Comparison of ENCODE assay signal across 23 cellular contexts in the genomic region with DNA sequence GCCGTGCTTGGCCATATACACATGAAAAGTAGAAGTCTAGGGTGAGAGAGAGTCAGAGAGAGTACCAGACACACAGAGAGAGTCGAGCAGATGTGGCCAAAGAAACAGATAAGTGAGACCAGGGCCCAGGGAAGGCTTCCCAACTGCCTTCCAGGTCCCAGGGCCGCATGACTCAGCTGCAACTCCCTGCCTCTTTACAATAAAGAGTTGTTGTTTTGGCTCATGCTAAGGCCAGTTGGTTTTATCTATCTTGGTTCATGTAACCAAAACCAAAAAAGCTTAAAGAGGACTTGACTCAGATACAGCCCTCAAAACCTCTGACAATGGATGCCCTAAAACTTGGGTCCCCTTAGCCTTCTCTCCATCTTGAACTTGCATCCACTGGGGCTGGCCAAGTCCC. TPM values are rescaled to one million over a fixed set of nuclear protein-coding genes. Genes with fewer than 3 reads are reported as not detected.
DNase-seq lines count a peak whose midpoint lies in the region; ATAC-seq and TF ChIP-seq lines count a peak whose summit lies in the region.
"Had no signal": no experiment of that assay in that cellular context is flagged by ENCODE, and none has a peak within 500 bp of the region (broad histone marks: within the 10 kb centered on the region; RNA-seq: fewer than 3 reads in every experiment).

No MANE protein-coding gene starts in this region.

- H2AFZ ChIP-seq in neuronal stem cell (ENCODE audit: low read length) = no peak overlapping the region
- H2AFZ ChIP-seq: GM23248 had no signal

- H3K4me1 Mint-ChIP-seq in type B pancreatic cell (ENCODE audit: unreplicated experiment) (peaks cover 33% of the 10 kb centered on the region), immature natural killer cell (no peaks in the 10 kb centered on the region)
- H3K4me1 Mint-ChIP-seq: activated CD4-positive, alpha-beta T cell treated with anti-CD3 and anti-CD28 coated beads for 36 hours; activated naive CD8-positive, alpha-beta T cell treated with anti-CD3 and anti-CD28 coated beads, Interleukin-2, amount 50 U/mL, for 24 hours; CD14-positive monocyte had no signal

- no peak overlapping the region for H2BK15ac ChIP-seq in neuronal stem cell (ENCODE audit: low read length)

- H3K27me3 ChIP-seq in neuronal stem cell (ENCODE audit: control insufficient read depth in 3 of 3, insufficient read depth in 3 of 3, low read depth in 1 of 3, low read length in 3 of 3) = peaks cover 0 to 24% (median 0%) of the 10 kb centered on the region in 3 experiments
- H3K27me3 ChIP-seq: body of pancreas, dorsolateral prefrontal cortex, ovary had no signal

- no peak overlapping the region for H4K8ac ChIP-seq in neuronal stem cell (ENCODE audit: low read depth, low read length)

- no peak overlapping the region for H3K14ac ChIP-seq in neuronal stem cell (ENCODE audit: low read length)

- H3K9ac ChIP-seq in neuronal stem cell (ENCODE audit: low read depth, low read length, poor library complexity) = no peak overlapping the region
- H3K9ac ChIP-seq: GM23248, SK-N-SH had no signal

- no peaks in the 10 kb centered on the region for H3K9me3 ChIP-seq in neuronal stem cell (replicated peaks in 1 of 2; ENCODE audit: control insufficient read depth in 2 of 2, insufficient read depth in 1 of 2, low read depth in 1 of 2, low read length in 2 of 2)
- H3K9me3 ChIP-seq: body of pancreas, heart left ventricle, ovary, SK-N-SH had no signal

- no peak overlapping the region for H2BK120ac ChIP-seq in neuronal stem cell (ENCODE audit: low read depth, low read length)

- no peak overlapping the region for H3K27ac Mint-ChIP-seq in type B pancreatic cell
- no peak overlapping the region for H3K27ac Mint-ChIP-seq in immature natural killer cell
- H3K27ac Mint-ChIP-seq: activated CD4-positive, alpha-beta T cell treated with anti-CD3 and anti-CD28 coated beads for 36 hours; activated naive CD8-positive, alpha-beta T cell treated with anti-CD3 and anti-CD28 coated beads, Interleukin-2, amount 50 U/mL, for 24 hours; CD14-positive monocyte; T-helper 1 cell treated with Interleukin-12 subunit alpha and Interleukin-12 subunit beta and Interleukin-4 antibody, amounts not matched to agents 30 μg/mL and 1 μg/mL, for 36 hours had no signal

- TF ChIP-seq CTCF in fibroblast of mammary gland (conservative IDR thresholded peaks at IDR 0.05; ENCODE audit: control insufficient read depth, insufficient read depth, low read depth, low read length) (no peak), type B pancreatic cell (conservative IDR thresholded peaks at IDR 0.05) (no peak)

- no peak overlapping the region for H3K23ac ChIP-seq in neuronal stem cell (ENCODE audit: low read depth, low read length, poor library complexity)

- WGBS in neuronal stem cell (ENCODE audit: extremely low coverage in 2 of 2, insufficient read length in 2 of 2, insufficient replicate concordance in 1 of 2), 2 donors = no CpG with 5 or more reads among the region's 3 CpGs

- H3K27ac ChIP-seq in neuronal stem cell (replicated peaks; ENCODE audit: low read length) = no peak overlapping the region
- H3K27ac ChIP-seq: body of pancreas, GM23248, ovary had no signal

- no peak overlapping the region for H2BK5ac ChIP-seq in neuronal stem cell (ENCODE audit: low read length)

- H3K18ac ChIP-seq in neuronal stem cell (ENCODE audit: low read length) = no peak overlapping the region

- H3K4me3 ChIP-seq in fibroblast of mammary gland (ENCODE audit: control insufficient read depth, low read depth, low read length) (no peak overlapping the region), neuronal stem cell (ENCODE audit: low read length in 2 of 2) (no peak overlapping the region)
- H3K4me3 ChIP-seq: body of pancreas, dorsolateral prefrontal cortex, GM12878, GM23248, heart left ventricle, ovary had no signal

- DNase-seq in OCI-M1 (lab: John Stamatoyannopoulos, UW) (peak; percentile 39), fibroblast of mammary gland (ENCODE audit: low read depth) (peak; percentile 20), neuronal stem cell (ENCODE audit: low spot score) (no peak), type B pancreatic cell (ENCODE audit: extremely low spot score, unreplicated experiment) (peak; percentile 31), hypothalamus (lab: John Stamatoyannopoulos, UW) (no peak), immature natural killer cell (no peak)
- DNase-seq: activated CD4-positive, alpha-beta T cell treated with anti-CD3 and anti-CD28 coated beads for 36 hours; activated naive CD8-positive, alpha-beta T cell treated with anti-CD3 and anti-CD28 coated beads, Interleukin-2, amount 50 U/mL, for 24 hours; activated T-cell treated with anti-CD3 and anti-CD28 coated beads, Interleukin-2, amount 50 U/mL, for 48 hours; body of pancreas; dorsolateral prefrontal cortex; EL; GM23248; heart left ventricle; naive thymus-derived CD8-positive, alpha-beta T cell; ovary; SK-N-SH; stimulated activated CD4-positive, alpha-beta T cell treated with anti-CD3 and anti-CD28 coated beads, Interleukin-2, amount 100 ng/mL, for 48 hours had no signal

- H2BK12ac ChIP-seq in neuronal stem cell (ENCODE audit: low read length) = no peak overlapping the region

- no peak overlapping the region for H3K4ac ChIP-seq in neuronal stem cell (ENCODE audit: low read length)

- H3K36me3 ChIP-seq in neuronal stem cell (replicated peaks in 1 of 2; ENCODE audit: control insufficient read depth in 2 of 2, insufficient read depth in 2 of 2, low read length in 2 of 2) = no peaks in the 10 kb centered on the region
- H3K36me3 ChIP-seq: heart left ventricle, ovary had no signal

- H3K79me1 ChIP-seq in neuronal stem cell (ENCODE audit: low read depth, low read length) = no peaks in the 10 kb centered on the region

- H3K4me1 ChIP-seq in neuronal stem cell (ENCODE audit: control insufficient read depth in 2 of 2, insufficient read depth in 1 of 2, low read depth in 1 of 2, low read length in 2 of 2) = peaks cover 4 to 17% of the 10 kb centered on the region in 2 donors

- H3K36me3 Mint-ChIP-seq in type B pancreatic cell (no peaks in the 10 kb centered on the region), immature natural killer cell (no peaks in the 10 kb centered on the region)
- H3K36me3 Mint-ChIP-seq: CD14-positive monocyte; naive thymus-derived CD8-positive, alpha-beta T cell had no signal

- H3K9me3 Mint-ChIP-seq in type B pancreatic cell (no peaks in the 10 kb centered on the region), immature natural killer cell (no peaks in the 10 kb centered on the region)
- H3K9me3 Mint-ChIP-seq: activated naive CD8-positive, alpha-beta T cell treated with anti-CD3 and anti-CD28 coated beads, Interleukin-2, amount 50 U/mL, for 24 hours; CD14-positive monocyte; naive thymus-derived CD8-positive, alpha-beta T cell; T-helper 1 cell treated with Interleukin-12 subunit alpha and Interleukin-12 subunit beta and Interleukin-4 antibody, amounts not matched to agents 30 μg/mL and 1 μg/mL, for 36 hours had no signal

- no peak for ATAC-seq in GM18505 (IDR thresholded peaks at IDR 0.05; ENCODE audit: unreplicated experiment)
- ATAC-seq: activated CD4-positive, alpha-beta T cell treated with anti-CD3 and anti-CD28 coated beads for 36 hours; activated naive CD8-positive, alpha-beta T cell treated with anti-CD3 and anti-CD28 coated beads, Interleukin-2, amount 50 U/mL, for 24 hours; body of pancreas; GM12878; heart left ventricle; naive thymus-derived CD8-positive, alpha-beta T cell had no signal

- no peak overlapping the region for H3K4me3 Mint-ChIP-seq in type B pancreatic cell
- no peak overlapping the region for H3K4me3 Mint-ChIP-seq in immature natural killer cell
- H3K4me3 Mint-ChIP-seq: activated CD4-positive, alpha-beta T cell treated with anti-CD3 and anti-CD28 coated beads for 36 hours; activated naive CD8-positive, alpha-beta T cell treated with anti-CD3 and anti-CD28 coated beads, Interleukin-2, amount 50 U/mL, for 24 hours; T-helper 1 cell treated with Interleukin-12 subunit alpha and Interleukin-12 subunit beta and Interleukin-4 antibody, amounts not matched to agents 30 μg/mL and 1 μg/mL, for 36 hours had no signal

- H4K91ac ChIP-seq in neuronal stem cell (ENCODE audit: low read depth, low read length, poor library complexity) = no peak overlapping the region

- H3K27me3 Mint-ChIP-seq in type B pancreatic cell = peaks cover 6% of the 10 kb centered on the region
- H3K27me3 Mint-ChIP-seq in immature natural killer cell (ENCODE audit: low read depth in 3 of 3) = peaks cover 6 to 20% (median 13%) of the 10 kb centered on the region in 3 donors

- TF ChIP-seq POLR2A in GM18505 (IDR thresholded peaks at IDR 0.05; ENCODE audit: borderline replicate concordance, extremely low read depth, insufficient read depth, insufficient read length) = no peak

- H3K4me2 ChIP-seq in neuronal stem cell (ENCODE audit: insufficient read depth, low read length, poor library complexity, severe bottlenecking) = no peak overlapping the region
- H3K4me2 ChIP-seq: SK-N-SH had no signal

- H2AK5ac ChIP-seq in neuronal stem cell (ENCODE audit: low read depth, low read length) = peak overlapping the region; percentile 13

RNA-seq across cellular contexts. Expression of gene REEP1, which starts 36.9 kb away (rescaled TPM):
- 1.6 TPM for polyA plus RNA-seq in neuronal stem cell (2013, experiment 1 of 2)
- 1.5 TPM for polyA plus RNA-seq in neuronal stem cell (2013, experiment 2 of 2)
- 6.4 and 14.1 TPM in 2 replicates for total RNA-seq in type B pancreatic cell (ENCODE audit: low replicate concordance)
- not detected for polyA plus RNA-seq in immature natural killer cell
- total RNA-seq: GM23248, NCI-H460 had no signal
- polyA plus RNA-seq: CD14-positive monocyte; GM23248; naive thymus-derived CD8-positive, alpha-beta T cell had no signal

Comparison
In these comparisons a context has a peak if more than half of its experiments do, and no peak if none do; other contexts are left out.
1. DNase-seq: peak in OCI-M1 (single experiment), fibroblast of mammary gland (single experiment) and type B pancreatic cell (single experiment); none in neuronal stem cell (single experiment), hypothalamus (0 of 51) and immature natural killer cell (0 of 3).